Comparison of ENCODE assay signal across 26 cellular contexts in genomic region chr10:436911-437665, GRCh38.
DNase-seq lines count a peak whose midpoint lies in the region; ATAC-seq and TF ChIP-seq lines count a peak whose summit lies in the region.
"Had no signal": no experiment of that assay in that cellular context is flagged by ENCODE, and none has a peak within 500 bp of the region (broad histone marks: within the 10 kb centered on the region; RNA-seq: fewer than 3 reads in every experiment).

No MANE protein-coding gene starts in this region.

- in situ Hi-C loops in mammary epithelial cell (cut with MboI; ENCODE audit: low sequenced_read_pairs in 2 of 2) = no loop called here

- no TSS peak for BruUV-seq in MCF 10A (replicated peaks; lab: Mats Ljungman, UMichigan)
- BruUV-seq in mammary epithelial cell (replicated peaks; lab: Mats Ljungman, UMichigan) = no TSS peak
- BruUV-seq in HCT116 (replicated peaks; lab: Mats Ljungman, UMichigan) = no TSS peak

- H3K9me3 ChIP-seq in mammary epithelial cell (replicated peaks; ENCODE audit: insufficient read depth, low read length) (peaks cover 25% of the 10 kb centered on the region), HCT116 (ENCODE audit: control insufficient read depth in 1 of 2, insufficient read depth in 1 of 2, low read depth in 1 of 2, low read length in 2 of 2) (no peaks in the 10 kb centered on the region)
- H3K9me3 ChIP-seq: sigmoid colon, tibial nerve had no signal

- H2AFZ ChIP-seq in mammary epithelial cell (ENCODE audit: low read depth, low read length) = no peak overlapping the region
- H2AFZ ChIP-seq in HCT116 (ENCODE audit: low read depth, low read length, poor library complexity, severe bottlenecking) = no peak overlapping the region
- H2AFZ ChIP-seq: hepatocyte had no signal

- no peaks in the 10 kb centered on the region for H4K20me1 ChIP-seq in mammary epithelial cell (ENCODE audit: insufficient read depth, low read length)
- H4K20me1 ChIP-seq in HCT116 (ENCODE audit: insufficient read depth) = no peaks in the 10 kb centered on the region

- intact Hi-C loops in MCF 10A (cut with micrococcal nuclease) (no loop called here), mammary epithelial cell (cut with micrococcal nuclease) (no loop called here), HCT116 (cut with micrococcal nuclease) (no loop called here)

- no peak overlapping the region for H3K9ac ChIP-seq in mammary epithelial cell (ENCODE audit: insufficient read depth, low read length)
- no peak overlapping the region for H3K9ac ChIP-seq in HCT116 (ENCODE audit: low read length)

- H3K27ac Mint-ChIP-seq in MCF 10A (ENCODE audit: low read depth, unreplicated experiment) = peak overlapping the region; percentile 51
- H3K27ac Mint-ChIP-seq in stimulated activated effector memory CD8-positive, alpha-beta T cell treated with anti-CD3 and anti-CD28 coated beads, Interleukin-12 subunit alpha, Interleukin-12 subunit beta, amount 100 ng/mL, for 72 hours = peak overlapping the region; percentile 84
- H3K27ac Mint-ChIP-seq: stimulated activated naive B cell treated with anti-CD40 and anti-IgM and Interleukin-4, amounts not matched to agents 10 μg/mL and 1 μg/mL and 100 μg/mL, for 72 hours had no signal

- no peaks in the 10 kb centered on the region for H3K36me3 Mint-ChIP-seq in MCF 10A (ENCODE audit: insufficient read depth, unreplicated experiment)
- no peaks in the 10 kb centered on the region for H3K36me3 Mint-ChIP-seq in stimulated activated effector memory CD8-positive, alpha-beta T cell treated with anti-CD3 and anti-CD28 coated beads, Interleukin-12 subunit alpha, Interleukin-12 subunit beta, amount 100 ng/mL, for 72 hours
- H3K36me3 Mint-ChIP-seq: natural killer cell had no signal

- H3K79me2 ChIP-seq in mammary epithelial cell (ENCODE audit: insufficient read depth, low read length) = no peaks in the 10 kb centered on the region
- no peaks in the 10 kb centered on the region for H3K79me2 ChIP-seq in HCT116 (ENCODE audit: insufficient read depth, low read length)
- H3K79me2 ChIP-seq: hepatocyte had no signal

- CTCF ChIA-PET in MCF 10A (lab: Yijun Ruan, JAX) = no interaction called here
- CTCF ChIA-PET in mammary epithelial cell (lab: Charles Lee; ENCODE audit: low non-redundant PET) = no interaction called here
- CTCF ChIA-PET in HCT116 (lab: Charles Lee) = interaction anchor here (1.0 kb wide), 1 partner anchor 21 kb away, joined by 3 read pairs; no protein-coding TSS in a partner anchor

- ATAC-seq in HCT116 = peak; percentile 67
- ATAC-seq in stimulated activated effector memory CD8-positive, alpha-beta T cell treated with anti-CD3 and anti-CD28 coated beads, Interleukin-12 subunit alpha, Interleukin-12 subunit beta, amount 100 ng/mL, for 72 hours = peak; percentile 54
- no peak for ATAC-seq in HG03378 (IDR thresholded peaks at IDR 0.05; ENCODE audit: unreplicated experiment)
- ATAC-seq: HepG2; natural killer cell; SK-N-SH treated with all-trans-retinoic acid at 6 μM for 48 hours; stimulated activated naive B cell treated with anti-CD40 and anti-IgM and Interleukin-4, amounts not matched to agents 10 μg/mL and 1 μg/mL and 100 μg/mL, for 72 hours had no signal

- H3K27me3 Mint-ChIP-seq in MCF 10A (ENCODE audit: insufficient read depth, unreplicated experiment) = no peaks in the 10 kb centered on the region

- H3K4me2 ChIP-seq in mammary epithelial cell (ENCODE audit: insufficient read depth, low read depth, low read length) (no peak overlapping the region), HCT116 (ENCODE audit: low read length) (peak overlapping the region; percentile 48)
- H3K4me2 ChIP-seq: hepatocyte had no signal

- dilution Hi-C loops in mammary epithelial cell (cut with HindIII; ENCODE audit: low sequenced_read_pairs) = loop anchor here (5.0 kb wide), 1 partner anchor 70 kb away; no protein-coding TSS in a partner anchor

- H3K4me3 ChIP-seq in mammary epithelial cell (replicated peaks in 1 of 3; ENCODE audit: insufficient read depth in 1 of 3, low read depth in 2 of 3, low read length in 3 of 3) (no peak overlapping the region), HCT116 (replicated peaks in 1 of 2; ENCODE audit: low read depth in 1 of 2, low read length in 2 of 2) (no peak overlapping the region)
- H3K4me3 ChIP-seq: hepatocyte, MG63, sigmoid colon, tibial nerve had no signal

- H3K4me3 Mint-ChIP-seq in MCF 10A (ENCODE audit: unreplicated experiment) = no peak overlapping the region
- no peak overlapping the region for H3K4me3 Mint-ChIP-seq in stimulated activated effector memory CD8-positive, alpha-beta T cell treated with anti-CD3 and anti-CD28 coated beads, Interleukin-12 subunit alpha, Interleukin-12 subunit beta, amount 100 ng/mL, for 72 hours
- H3K4me3 Mint-ChIP-seq: natural killer cell; stimulated activated naive B cell treated with anti-CD40 and anti-IgM and Interleukin-4, amounts not matched to agents 10 μg/mL and 1 μg/mL and 100 μg/mL, for 72 hours had no signal

- RAD21 ChIA-PET in HCT116 (lab: Charles Lee; ENCODE audit: low non-redundant PET in 1 of 2, low total read pairs in 2 of 2, uncharacterized antibody in 2 of 2, unreplicated experiment in 2 of 2) = no interaction called here

- H3K27ac ChIP-seq in mammary epithelial cell (ENCODE audit: insufficient read depth, low read depth, low read length) = no peak overlapping the region
- H3K27ac ChIP-seq in HCT116 (ENCODE audit: low read depth, low read length) = peak overlapping the region; percentile 48; the same call in 1 of the 2 replicates
- peak overlapping the region; percentile 67 for H3K27ac ChIP-seq in VCaP
- H3K27ac ChIP-seq: brain microvascular endothelial cell, hepatocyte, sigmoid colon had no signal

- H3K27me3 ChIP-seq in mammary epithelial cell (ENCODE audit: insufficient read depth, low read length) (no peaks in the 10 kb centered on the region), HCT116 (ENCODE audit: insufficient read depth, low read length) (no peaks in the 10 kb centered on the region)
- H3K27me3 ChIP-seq: brain microvascular endothelial cell, hepatocyte, MG63, sigmoid colon, tibial nerve had no signal

- no peaks in the 10 kb centered on the region for H3K36me3 ChIP-seq in mammary epithelial cell (ENCODE audit: insufficient read depth, low read length)
- no peaks in the 10 kb centered on the region for H3K36me3 ChIP-seq in HCT116 (ENCODE audit: control insufficient read depth in 1 of 2, insufficient read depth in 2 of 2, low read length in 2 of 2)
- H3K36me3 ChIP-seq: brain microvascular endothelial cell had no signal

- no peak for TF ChIP-seq RAD21 in HCT116 (IDR thresholded peaks at IDR 0.05; ENCODE audit: low read depth)

- 82% methylated on average over 9 of the region's 17 CpGs for WGBS in mammary epithelial cell (ENCODE audit: low coverage, missing lambda C conversion rate)

- TF ChIP-seq POLR2A in HCT116 (IDR thresholded peaks at IDR 0.05; ENCODE audit: borderline replicate concordance, extremely low read depth, insufficient read depth, insufficient read length) = no peak

- DNase-seq in MCF 10A (ENCODE audit: unreplicated experiment) = no peak
- DNase-seq in mammary epithelial cell = no peak
- peak; percentile 79 for DNase-seq in HCT116 (ENCODE audit: low read depth, low spot score)
- DNase-seq in stimulated activated effector memory CD8-positive, alpha-beta T cell treated with anti-CD3 and anti-CD28 coated beads, Interleukin-12 subunit alpha, Interleukin-12 subunit beta, amount 100 ng/mL, for 72 hours (ENCODE audit: low spot score in 2 of 2) = no peak
- no peak for DNase-seq in stimulated activated CD4-positive, alpha-beta T cell treated with anti-CD3 and anti-CD28 coated beads, Interleukin-2, amount 100 ng/mL, for 24 hours
- DNase-seq: activated CD4-positive, alpha-beta T cell treated with anti-CD3 and anti-CD28 coated beads for 4 hours; activated T-cell treated with anti-CD3 and anti-CD28 coated beads, Interleukin-2, amount 50 U/mL, for 1 hour; AML-193; brain microvascular endothelial cell; cortex of kidney; GDM1; GOT3; islet precursor cell; MG63; natural killer cell; NCI-H1930; NCI-H446 treated with DMSO at 0.1 percent for 48 hours; posterior cingulate gyrus; sigmoid colon; stimulated activated naive B cell treated with anti-CD40 and anti-IgM and Interleukin-4, amounts not matched to agents 10 μg/mL and 1 μg/mL and 100 μg/mL, for 72 hours had no signal

- TF ChIP-seq CTCF in MCF 10A (IDR thresholded peaks at IDR 0.05; ENCODE audit: unreplicated experiment) (no peak), mammary epithelial cell (conservative IDR thresholded peaks at IDR 0.05 in 1 of 2, IDR thresholded peaks at IDR 0.05 in 1 of 2; ENCODE audit: extremely low read depth in 1 of 2, insufficient read depth in 1 of 2, low read depth in 1 of 2, low read length in 2 of 2) (no peak), HCT116 (IDR thresholded peaks at IDR 0.05 in 2 of 3, conservative IDR thresholded peaks at IDR 0.05 in 1 of 3; ENCODE audit: borderline replicate concordance in 1 of 3, insufficient read depth in 1 of 3, low read depth in 2 of 3, low read length in 2 of 3) (no peak), VCaP (conservative IDR thresholded peaks at IDR 0.05) (no peak)

- POLR2A ChIA-PET in MCF 10A (lab: Yijun Ruan, JAX) = interaction anchor here (0.6 kb wide), 1 partner anchor 9 kb away, joined by 3 read pairs; no protein-coding TSS in a partner anchor
- POLR2A ChIA-PET in HCT116 (lab: Charles Lee) = no interaction called here

- H3K4me1 ChIP-seq in mammary epithelial cell (ENCODE audit: insufficient read depth, low read length) (no peaks in the 10 kb centered on the region), HCT116 (ENCODE audit: control insufficient read depth in 1 of 2, insufficient read depth in 2 of 2, low read length in 2 of 2) (peaks cover 0 to 17% of the 10 kb centered on the region in 2 experiments; a peak in 3 of 4 replicates)
- H3K4me1 ChIP-seq: sigmoid colon had no signal

- H3K9me2 ChIP-seq in HCT116 (ENCODE audit: insufficient read depth) = no peaks in the 10 kb centered on the region

- no peaks in the 10 kb centered on the region for H3K4me1 Mint-ChIP-seq in MCF 10A (ENCODE audit: insufficient read depth, unreplicated experiment)
- peaks cover 35% of the 10 kb centered on the region for H3K4me1 Mint-ChIP-seq in stimulated activated effector memory CD8-positive, alpha-beta T cell treated with anti-CD3 and anti-CD28 coated beads, Interleukin-12 subunit alpha, Interleukin-12 subunit beta, amount 100 ng/mL, for 72 hours

- no peaks in the 10 kb centered on the region for H3K9me3 Mint-ChIP-seq in MCF 10A (ENCODE audit: unreplicated experiment)
- H3K9me3 Mint-ChIP-seq in stimulated activated effector memory CD8-positive, alpha-beta T cell treated with anti-CD3 and anti-CD28 coated beads, Interleukin-12 subunit alpha, Interleukin-12 subunit beta, amount 100 ng/mL, for 72 hours = no peaks in the 10 kb centered on the region
- H3K9me3 Mint-ChIP-seq: natural killer cell had no signal

TF ChIP-seq in HCT116, 20 proteins besides CTCF, POLR2A, EP300 and RAD21 (continues in another document):
- TF ChIP-seq SP1 (IDR thresholded peaks at IDR 0.05; ENCODE audit: low read depth) (no peak), SIN3A (IDR thresholded peaks at IDR 0.05; ENCODE audit: low read depth) (no peak), POLR2AphosphoS5 (IDR thresholded peaks at IDR 0.05; ENCODE audit: low read depth, low read length) (peak; percentile 31; the same call in 1 of the 2 replicates), EGR1 (IDR thresholded peaks at IDR 0.05; ENCODE audit: low read depth) (peak; percentile 69)
